8 cellular contexts compared by ENCODE assay signal in the genomic region with DNA sequence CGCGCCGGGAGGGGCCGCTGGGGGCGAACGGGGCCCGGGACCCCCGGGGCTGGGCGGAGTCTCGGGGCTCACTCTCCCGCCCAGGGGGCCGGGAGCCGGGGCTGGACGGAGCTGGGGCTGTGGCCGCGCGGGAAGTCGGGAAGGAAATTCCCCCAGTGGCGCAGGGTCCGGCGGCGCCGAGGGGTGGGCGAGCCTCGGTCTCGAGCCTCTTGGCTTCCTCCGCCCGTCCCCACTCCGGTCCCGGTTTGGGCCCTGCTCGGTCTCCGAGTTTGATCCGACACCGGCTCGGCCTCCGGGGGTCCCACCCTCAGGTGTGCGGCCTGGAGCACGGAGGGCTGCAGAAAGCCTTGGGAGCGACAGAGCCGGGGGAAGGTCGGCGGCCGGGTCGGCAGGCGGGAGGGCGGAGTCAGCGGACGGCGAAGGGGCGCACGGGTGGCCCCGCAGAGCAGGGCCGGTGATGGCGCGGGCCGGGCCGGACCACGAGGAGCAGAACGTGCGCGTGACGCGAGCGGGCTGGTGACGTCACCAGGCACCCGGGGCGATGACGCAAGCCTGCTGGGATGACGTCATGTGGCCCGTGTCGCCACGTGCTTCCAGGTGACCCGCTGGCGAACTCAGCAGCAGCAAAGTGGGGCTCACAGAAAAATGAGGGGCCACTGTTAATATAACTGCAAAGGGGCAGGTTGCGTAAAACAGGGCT. TPM values are rescaled to one million over a fixed set of nuclear protein-coding genes. Genes with fewer than 3 reads are reported as not detected.
DNase-seq lines count a peak whose midpoint lies in the region; ATAC-seq and TF ChIP-seq lines count a peak whose summit lies in the region.

No MANE protein-coding gene starts in this region.

- H3K27me3 Mint-ChIP-seq in activated CD8-positive, alpha-beta T cell treated with anti-CD3 and anti-CD28 coated beads for 36 hours = peaks cover 42% of the 10 kb centered on the region

- TF ChIP-seq CTCF in activated CD8-positive, alpha-beta T cell treated with anti-CD3 and anti-CD28 coated beads for 36 hours (IDR thresholded peaks at IDR 0.05) = no peak
- TF ChIP-seq CTCF in dorsolateral prefrontal cortex (IDR thresholded peaks at IDR 0.05 in 54 of 56, conservative IDR thresholded peaks at IDR 0.05 in 2 of 56; ENCODE audit: low read depth in 1 of 56, partially characterized antibody in 56 of 56) (no peak), lung (IDR thresholded peaks at IDR 0.05; ENCODE audit: control extremely low read depth, extremely low read depth) (no peak)

- ATAC-seq in activated CD8-positive, alpha-beta T cell treated with anti-CD3 and anti-CD28 coated beads for 36 hours = peak; percentile 26
- peak; percentile 59 for ATAC-seq in lung (ENCODE audit: insufficient read depth, low FRiP score)

- peaks cover 2% of the 10 kb centered on the region for H3K36me3 Mint-ChIP-seq in activated CD8-positive, alpha-beta T cell treated with anti-CD3 and anti-CD28 coated beads for 36 hours (ENCODE audit: low read depth)

- POLR2A ChIA-PET in activated CD8-positive, alpha-beta T cell treated with anti-CD3 and anti-CD28 coated beads for 36 hours (lab: Charles Lee) = interaction anchor here (0.9 to 1.0 kb wide), 2 partner anchors 11 to 12 kb away, joined by 3 to 6 read pairs; partner anchors contain the start of gene ISG15

- H3K4me3 ChIP-seq in dorsolateral prefrontal cortex = peak overlapping the region; percentile 42 to 80 (median 65)
- H3K4me3 ChIP-seq in lung = peak overlapping the region; percentile 64

- H3K4me1 ChIP-seq in lung (ENCODE audit: control insufficient read depth in 2 of 2, insufficient read depth in 2 of 2, low read length in 2 of 2) = peaks cover 4 to 28% of the 10 kb centered on the region in 2 donors

- H3K27ac ChIP-seq in dorsolateral prefrontal cortex (peak overlapping the region in 57 of 59 donors; percentile 48 to 98 (median 89)), lung (ENCODE audit: low read depth in 1 of 2, low read length in 1 of 2) (peak overlapping the region; percentile 99)

- H3K4me3 Mint-ChIP-seq in activated CD8-positive, alpha-beta T cell treated with anti-CD3 and anti-CD28 coated beads for 36 hours = peak overlapping the region; percentile 65

- H3K27ac Mint-ChIP-seq in activated CD8-positive, alpha-beta T cell treated with anti-CD3 and anti-CD28 coated beads for 36 hours = peak overlapping the region; percentile 86

- H3K27me3 ChIP-seq in dorsolateral prefrontal cortex = peaks cover 0 to 62% (median 16%) of the 10 kb centered on the region in 45 donors
- H3K27me3 ChIP-seq in lung (ENCODE audit: control insufficient read depth, insufficient read depth) = no peaks in the 10 kb centered on the region

- intact Hi-C loops in activated CD8-positive, alpha-beta T cell treated with anti-CD3 and anti-CD28 coated beads for 36 hours (cut with micrococcal nuclease) = no loop called here
- intact Hi-C loops in dorsolateral prefrontal cortex (cut with DNase I) = no loop called here

- CTCF ChIA-PET in activated CD8-positive, alpha-beta T cell treated with anti-CD3 and anti-CD28 coated beads for 36 hours (lab: Charles Lee) = interaction anchor here (0.6 to 5.0 kb wide), 10 partner anchors 8 to 260 kb away, joined by 3 to 37 read pairs (median 16); partner anchors contain the start of genes AGRN and ISG15

- H3K36me3 ChIP-seq in lung (ENCODE audit: control insufficient read depth in 2 of 2, insufficient read depth in 2 of 2, low read length in 2 of 2) = no peaks in the 10 kb centered on the region

- peaks cover 19% of the 10 kb centered on the region for H3K4me1 Mint-ChIP-seq in activated CD8-positive, alpha-beta T cell treated with anti-CD3 and anti-CD28 coated beads for 36 hours (ENCODE audit: low read depth)

- 0 to 1% methylated on average over 53 to 75 of the region's 75 CpGs for WGBS in lung, 2 donors

- DNase-seq in NCI-H2029 (lab: John Stamatoyannopoulos, UW) (peak; percentile 17), NCI-H2029 treated with DMSO at 0.1 percent for 48 hours (lab: John Stamatoyannopoulos, UW) (no peak), NCI-H1105 (lab: John Stamatoyannopoulos, UW) (peak; percentile 63), dorsolateral prefrontal cortex (peak in 6 of 10 donors; percentile 56 to 77 (median 65)), lung (ENCODE audit: low spot score) (peak; percentile 69)
- peak; percentile 79 for DNase-seq in activated CD8-positive, alpha-beta T cell treated with anti-CD3 and anti-CD28 coated beads for 36 hours
- peak; percentile 33 for DNase-seq in stimulated activated CD8-positive, alpha-beta memory T cell treated with anti-CD3 and anti-CD28 coated beads, Interleukin-15, amount 100 ng/mL, for 1 hour (ENCODE audit: low read depth)
- no peak for DNase-seq in NK-92 treated with Interleukin-12 subunit alpha and Interleukin-12 subunit beta, amount 100 ng/mL, for 24 hours (lab: John Stamatoyannopoulos, UW)

- no peaks in the 10 kb centered on the region for H3K9me3 Mint-ChIP-seq in activated CD8-positive, alpha-beta T cell treated with anti-CD3 and anti-CD28 coated beads for 36 hours

- H3K9me3 ChIP-seq in lung (ENCODE audit: control insufficient read depth in 2 of 2, insufficient read depth in 1 of 2, low read length in 1 of 2) = no peaks in the 10 kb centered on the region

RNA-seq across cellular contexts. Expression of gene HES4, which starts 0.6 kb away (rescaled TPM):
- 1 to 10 TPM; 5.7 to 9.0 TPM for total RNA-seq in activated CD8-positive, alpha-beta T cell treated with anti-CD3 and anti-CD28 coated beads for 36 hours
- total RNA-seq in dorsolateral prefrontal cortex = 10 to 100 TPM in 119 of 120 experiments, 1 to 10 TPM in 1; 8.9 to 60.0 (median 25.0) TPM
- total RNA-seq in lung = 10 to 100 TPM; 13.5 to 47.9 TPM
- 10 to 100 TPM; 16.6 to 37.7 TPM for polyA plus RNA-seq in lung

RNA-seq across cellular contexts. Expression of gene ISG15, which starts 12.8 kb away (rescaled TPM):
- total RNA-seq in activated CD8-positive, alpha-beta T cell treated with anti-CD3 and anti-CD28 coated beads for 36 hours = 100 to 1,000 TPM in 1 of 2 experiments, 10 to 100 TPM in 1; 94.5 to 102 TPM
- total RNA-seq in dorsolateral prefrontal cortex (100 to 1,000 TPM in 3 of 120 experiments, 10 to 100 TPM in 113, 1 to 10 TPM in 4; 6.0 to 422 (median 18.9) TPM), lung (10 to 100 TPM; 12.7 to 53.6 TPM)
- polyA plus RNA-seq in lung = 100 to 1,000 TPM; 208 to 234 TPM

RNA-seq across cellular contexts. Expression of gene PERM1, which starts 18.6 kb away (rescaled TPM):
- not detected for total RNA-seq in activated CD8-positive, alpha-beta T cell treated with anti-CD3 and anti-CD28 coated beads for 36 hours
- total RNA-seq in dorsolateral prefrontal cortex (1 to 10 TPM in 6 of 120 experiments, under 1 TPM in 63, not detected in 51; 0.13 to 1.8 (median 0.43) TPM), lung (under 1 TPM in 1 of 2 donors, not detected in 1; 0.15 TPM)
- under 1 TPM; 0.06 to 0.45 TPM for polyA plus RNA-seq in lung

RNA-seq across cellular contexts. Expression of gene AGRN, which starts 19.4 kb away (rescaled TPM):
- 10 to 100 TPM; 64.9 to 68.0 TPM for total RNA-seq in activated CD8-positive, alpha-beta T cell treated with anti-CD3 and anti-CD28 coated beads for 36 hours
- total RNA-seq in dorsolateral prefrontal cortex (100 to 1,000 TPM in 70 of 120 experiments, 10 to 100 TPM in 50; 67.4 to 194 (median 105) TPM), lung (100 to 1,000 TPM; 103 to 124 TPM)
- polyA plus RNA-seq in lung = 10 to 100 TPM; 30.7 to 67.4 TPM

RNA-seq across cellular contexts. Expression of gene PLEKHN1, which starts 34.2 kb away (rescaled TPM):
- 1 to 10 TPM; 1.0 to 1.3 TPM for total RNA-seq in activated CD8-positive, alpha-beta T cell treated with anti-CD3 and anti-CD28 coated beads for 36 hours
- total RNA-seq in dorsolateral prefrontal cortex (under 1 TPM in 3 of 120 experiments, not detected in 117; 0.36 to 0.58 (median 0.43) TPM), lung (1 to 10 TPM; 2.0 to 5.1 TPM)
- 1 to 10 TPM; 2.0 to 2.8 TPM for polyA plus RNA-seq in lung

Comparison
In these comparisons a context has a peak if more than half of its experiments do, and no peak if none do; other contexts are left out.
1. DNase-seq: peak in NCI-H2029 (single experiment), NCI-H1105 (single experiment), activated CD8-positive, alpha-beta T cell treated with anti-CD3 and anti-CD28 coated beads for 36 hours (single experiment), dorsolateral prefrontal cortex (6 of 10), lung (single experiment) and stimulated activated CD8-positive, alpha-beta memory T cell treated with anti-CD3 and anti-CD28 coated beads, Interleukin-15, amount 100 ng/mL, for 1 hour (single experiment); none in NCI-H2029 treated with DMSO at 0.1 percent for 48 hours (single experiment) and NK-92 treated with Interleukin-12 subunit alpha and Interleukin-12 subunit beta, amount 100 ng/mL, for 24 hours (single experiment).